In the genomic region with DNA sequence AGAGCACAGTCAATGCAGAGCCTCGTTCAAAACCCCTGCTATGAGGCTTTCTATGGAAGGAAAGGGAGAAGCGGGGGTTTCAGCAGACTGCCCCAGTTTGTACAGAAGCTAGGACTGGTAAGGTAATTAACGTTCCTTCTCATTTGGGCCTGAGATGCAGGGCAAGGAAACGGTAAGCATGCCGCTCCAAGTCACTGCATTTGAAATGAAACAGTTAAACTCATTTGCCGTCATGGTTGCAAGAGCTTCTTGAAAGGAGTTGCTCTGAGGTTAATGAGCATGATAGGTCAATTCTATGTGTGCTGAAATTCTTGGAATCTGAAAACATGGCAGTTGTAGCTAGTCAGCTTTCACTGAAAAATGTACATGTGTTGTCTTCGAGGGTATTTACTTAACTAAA, we compare ENCODE assay signal across 32 cellular contexts.
"Had no signal": no experiment of that assay in that cellular context is flagged by ENCODE, and none has a peak within 500 bp of the region (broad histone marks: within the 10 kb centered on the region; RNA-seq: fewer than 3 reads in every experiment).

No MANE protein-coding gene starts in this region.

- H3K27ac ChIP-seq: adrenal gland, uterus had no signal

- H3K4me3 ChIP-seq: adrenal gland, skin epidermis, uterus had no signal

- DNase-seq: activated CD4-positive, alpha-beta T cell treated with anti-CD3 and anti-CD28 coated beads for 1 hour; activated CD4-positive, alpha-beta T cell treated with anti-CD3 and anti-CD28 coated beads, Interleukin-2, amount 10 ng/mL, durations not matched to agents 7 days and 5 days; activated effector memory CD4-positive, alpha-beta T cell treated with Interleukin-2 at 50 U/mL for 16 hours; activated naive CD4-positive, alpha-beta T cell treated with anti-CD3 and anti-CD28 coated beads for 36 hours; activated naive CD8-positive, alpha-beta T cell treated with anti-CD3 and anti-CD28 coated beads for 36 hours; activated T-cell treated with anti-CD3 and anti-CD28 coated beads for 4 hours; activated T-cell treated with anti-CD3 and anti-CD28 coated beads, Interleukin-2, amount 50 U/mL, for 72 hours; adrenal gland; aorta; caudate nucleus; foreskin fibroblast; head of caudate nucleus; hippocampal formation; left cardiac atrium; mammary epithelial cell; naive thymus-derived CD4-positive, alpha-beta T cell; nucleus accumbens; right cardiac atrium; stimulated activated CD4-positive, alpha-beta T cell treated with anti-CD3 and anti-CD28 coated beads, Interleukin-4, amount 100 ng/mL, for 24 hours; T-helper 17 cell; T1000; uterus had no signal

- H3K4me3 Mint-ChIP-seq: activated CD4-positive, alpha-beta T cell treated with anti-CD3 and anti-CD28 coated beads, Interleukin-2, amount 10 ng/mL, durations not matched to agents 7 days and 5 days; activated naive CD4-positive, alpha-beta T cell treated with anti-CD3 and anti-CD28 coated beads for 36 hours; activated naive CD8-positive, alpha-beta T cell treated with anti-CD3 and anti-CD28 coated beads for 36 hours; activated T-cell treated with anti-CD3 and anti-CD28 coated beads, Interleukin-2, amount 50 U/mL, for 72 hours; mesothelial cell of epicardium; naive thymus-derived CD4-positive, alpha-beta T cell; neural crest cell; stimulated activated effector memory CD8-positive, alpha-beta T cell treated with anti-CD3 and anti-CD28 coated beads, Interleukin-12 subunit alpha, Interleukin-12 subunit beta, amount 100 ng/mL, for 72 hours; stimulated activated naive CD8-positive, alpha-beta T cell treated with anti-CD3 and anti-CD28 coated beads, Interleukin-15, Interleukin-2, amounts not matched to agents 100 ng/mL and 50 ng/mL, for 24 hours; T-helper 17 cell; type B pancreatic cell; WTC11 had no signal

- ATAC-seq: activated T-cell treated with anti-CD3 and anti-CD28 coated beads, Interleukin-2, amount 50 U/mL, for 72 hours; naive thymus-derived CD4-positive, alpha-beta T cell; right cardiac atrium; stimulated activated effector memory CD8-positive, alpha-beta T cell treated with anti-CD3 and anti-CD28 coated beads, Interleukin-12 subunit alpha, Interleukin-12 subunit beta, amount 100 ng/mL, for 72 hours; T-helper 17 cell; WTC11 had no signal

- H3K27me3 ChIP-seq: adrenal gland, brain microvascular endothelial cell, uterus had no signal

- H3K27ac Mint-ChIP-seq: activated CD4-positive, alpha-beta T cell treated with anti-CD3 and anti-CD28 coated beads, Interleukin-2, amount 10 ng/mL, durations not matched to agents 7 days and 5 days; activated naive CD4-positive, alpha-beta T cell treated with anti-CD3 and anti-CD28 coated beads for 36 hours; activated naive CD8-positive, alpha-beta T cell treated with anti-CD3 and anti-CD28 coated beads for 36 hours; activated T-cell treated with anti-CD3 and anti-CD28 coated beads, Interleukin-2, amount 50 U/mL, for 72 hours; naive thymus-derived CD4-positive, alpha-beta T cell; stimulated activated effector memory CD8-positive, alpha-beta T cell treated with anti-CD3 and anti-CD28 coated beads, Interleukin-12 subunit alpha, Interleukin-12 subunit beta, amount 100 ng/mL, for 72 hours; stimulated activated naive CD8-positive, alpha-beta T cell treated with anti-CD3 and anti-CD28 coated beads, Interleukin-15, Interleukin-2, amounts not matched to agents 100 ng/mL and 50 ng/mL, for 24 hours; T-helper 17 cell; type B pancreatic cell; WTC11 had no signal

- H3K4me1 Mint-ChIP-seq: activated CD4-positive, alpha-beta T cell treated with anti-CD3 and anti-CD28 coated beads, Interleukin-2, amount 10 ng/mL, durations not matched to agents 7 days and 5 days; activated naive CD8-positive, alpha-beta T cell treated with anti-CD3 and anti-CD28 coated beads for 36 hours; neural crest cell; T-helper 17 cell; WTC11 had no signal

- H3K9me3 Mint-ChIP-seq: activated CD4-positive, alpha-beta T cell treated with anti-CD3 and anti-CD28 coated beads, Interleukin-2, amount 10 ng/mL, durations not matched to agents 7 days and 5 days; activated naive CD4-positive, alpha-beta T cell treated with anti-CD3 and anti-CD28 coated beads for 36 hours; activated naive CD8-positive, alpha-beta T cell treated with anti-CD3 and anti-CD28 coated beads for 36 hours; mesothelial cell of epicardium; stimulated activated effector memory CD8-positive, alpha-beta T cell treated with anti-CD3 and anti-CD28 coated beads, Interleukin-12 subunit alpha, Interleukin-12 subunit beta, amount 100 ng/mL, for 72 hours; stimulated activated naive CD8-positive, alpha-beta T cell treated with anti-CD3 and anti-CD28 coated beads, Interleukin-15, Interleukin-2, amounts not matched to agents 100 ng/mL and 50 ng/mL, for 24 hours had no signal

- H3K9me3 ChIP-seq: adrenal gland, uterus had no signal

- H3K36me3 ChIP-seq: adrenal gland, brain microvascular endothelial cell, uterus had no signal

- H3K4me1 ChIP-seq: adrenal gland had no signal

- H3K36me3 Mint-ChIP-seq: activated naive CD8-positive, alpha-beta T cell treated with anti-CD3 and anti-CD28 coated beads for 36 hours; mesothelial cell of epicardium; naive thymus-derived CD4-positive, alpha-beta T cell; stimulated activated effector memory CD8-positive, alpha-beta T cell treated with anti-CD3 and anti-CD28 coated beads, Interleukin-12 subunit alpha, Interleukin-12 subunit beta, amount 100 ng/mL, for 72 hours; type B pancreatic cell; WTC11 had no signal

- FAIRE-seq: endothelial cell of umbilical vein, keratinocyte had no signal

- H3K27me3 Mint-ChIP-seq: activated CD4-positive, alpha-beta T cell treated with anti-CD3 and anti-CD28 coated beads, Interleukin-2, amount 10 ng/mL, durations not matched to agents 7 days and 5 days; activated naive CD8-positive, alpha-beta T cell treated with anti-CD3 and anti-CD28 coated beads for 36 hours; T-helper 17 cell; type B pancreatic cell had no signal
